Comparison of ENCODE assay signal across 14 cellular contexts in genomic region chr20:12153616-12154015, GRCh38.
DNase-seq lines count a peak whose midpoint lies in the region.
"Had no signal": no experiment of that assay in that cellular context is flagged by ENCODE, and none has a peak within 500 bp of the region (broad histone marks: within the 10 kb centered on the region; RNA-seq: fewer than 3 reads in every experiment).

No MANE protein-coding gene starts in this region.

- H3K4me3 Mint-ChIP-seq in activated T-helper 1 cell treated with anti-CD3 and anti-CD28 coated beads, Interleukin-12 subunit alpha, Interleukin-12 subunit beta, Interleukin-2, Interleukin-4 antibody, amounts not matched to agents 30 ng/mL and 10 ng/mL and 1 ng/mL, durations not matched to agents 14 hours and 24 hours and 36 hours = no peak overlapping the region

- no peak overlapping the region for H3K27ac Mint-ChIP-seq in activated T-helper 1 cell treated with anti-CD3 and anti-CD28 coated beads, Interleukin-12 subunit alpha, Interleukin-12 subunit beta, Interleukin-2, Interleukin-4 antibody, amounts not matched to agents 30 ng/mL and 10 ng/mL and 1 ng/mL, durations not matched to agents 14 hours and 24 hours and 36 hours

- intact Hi-C loops in activated T-helper 1 cell treated with anti-CD3 and anti-CD28 coated beads, Interleukin-12 subunit alpha, Interleukin-12 subunit beta, Interleukin-2, Interleukin-4 antibody, amounts not matched to agents 30 ng/mL and 10 ng/mL and 1 ng/mL, durations not matched to agents 14 hours and 24 hours and 36 hours (cut with micrococcal nuclease) = no loop called here

- H3K27me3 Mint-ChIP-seq in activated T-helper 1 cell treated with anti-CD3 and anti-CD28 coated beads, Interleukin-12 subunit alpha, Interleukin-12 subunit beta, Interleukin-2, Interleukin-4 antibody, amounts not matched to agents 30 ng/mL and 10 ng/mL and 1 ng/mL, durations not matched to agents 14 hours and 24 hours and 36 hours (ENCODE audit: insufficient read depth) = no peaks in the 10 kb centered on the region

- no peaks in the 10 kb centered on the region for H3K4me1 Mint-ChIP-seq in activated T-helper 1 cell treated with anti-CD3 and anti-CD28 coated beads, Interleukin-12 subunit alpha, Interleukin-12 subunit beta, Interleukin-2, Interleukin-4 antibody, amounts not matched to agents 30 ng/mL and 10 ng/mL and 1 ng/mL, durations not matched to agents 14 hours and 24 hours and 36 hours (ENCODE audit: low read depth)

- H3K9me3 Mint-ChIP-seq in activated T-helper 1 cell treated with anti-CD3 and anti-CD28 coated beads, Interleukin-12 subunit alpha, Interleukin-12 subunit beta, Interleukin-2, Interleukin-4 antibody, amounts not matched to agents 30 ng/mL and 10 ng/mL and 1 ng/mL, durations not matched to agents 14 hours and 24 hours and 36 hours = peaks cover 3% of the 10 kb centered on the region

- DNase-seq in GM04503 (ENCODE audit: low read depth) (peak; percentile 14), NCI-H2196 (lab: John Stamatoyannopoulos, UW; ENCODE audit: unreplicated experiment) (peak; percentile 64), astrocyte of the hippocampus (ENCODE audit: low read depth, low spot score) (peak; percentile 84), myocyte (ENCODE audit: low read depth) (peak; percentile 16), NCI-H2107 (lab: John Stamatoyannopoulos, UW) (no peak)
- DNase-seq in activated CD4-positive, CD25-positive, alpha-beta regulatory T cell treated with anti-CD3 and anti-CD28 coated beads, Interleukin-2, amount 50 U/mL, for 72 hours = no peak
- no peak for DNase-seq in activated T-helper 1 cell treated with anti-CD3 and anti-CD28 coated beads, Interleukin-12 subunit alpha, Interleukin-12 subunit beta, Interleukin-2, Interleukin-4 antibody, amounts not matched to agents 30 ng/mL and 10 ng/mL and 1 ng/mL, durations not matched to agents 14 hours and 24 hours and 36 hours (ENCODE audit: low spot score)
- DNase-seq in activated CD4-positive, alpha-beta T cell treated with anti-CD3 and anti-CD28 coated beads for 4 hours = no peak
- DNase-seq: activated effector memory CD4-positive, alpha-beta T cell treated with Interleukin-2 at 50 U/mL for 16 hours; aorta; cortex of kidney; erythroblast; kidney glomerular epithelial cell; stimulated activated CD4-positive, alpha-beta T cell treated with anti-CD3 and anti-CD28 coated beads, Interleukin-4, amount 100 ng/mL, for 24 hours had no signal

- H3K36me3 Mint-ChIP-seq in activated T-helper 1 cell treated with anti-CD3 and anti-CD28 coated beads, Interleukin-12 subunit alpha, Interleukin-12 subunit beta, Interleukin-2, Interleukin-4 antibody, amounts not matched to agents 30 ng/mL and 10 ng/mL and 1 ng/mL, durations not matched to agents 14 hours and 24 hours and 36 hours (ENCODE audit: low read depth) = no peaks in the 10 kb centered on the region

Comparison
In these comparisons a context has a peak if more than half of its experiments do, and no peak if none do; other contexts are left out.
1. DNase-seq: peak in GM04503 (single experiment), NCI-H2196 (single experiment), astrocyte of the hippocampus (single experiment) and myocyte (single experiment); none in activated CD4-positive, CD25-positive, alpha-beta regulatory T cell treated with anti-CD3 and anti-CD28 coated beads, Interleukin-2, amount 50 U/mL, for 72 hours (single experiment), activated T-helper 1 cell treated with anti-CD3 and anti-CD28 coated beads, Interleukin-12 subunit alpha, Interleukin-12 subunit beta, Interleukin-2, Interleukin-4 antibody, amounts not matched to agents 30 ng/mL and 10 ng/mL and 1 ng/mL, durations not matched to agents 14 hours and 24 hours and 36 hours (single experiment), activated CD4-positive, alpha-beta T cell treated with anti-CD3 and anti-CD28 coated beads for 4 hours (0 of 2) and NCI-H2107 (single experiment).